1 cellular context compared by ENCODE assay signal in the genomic region with DNA sequence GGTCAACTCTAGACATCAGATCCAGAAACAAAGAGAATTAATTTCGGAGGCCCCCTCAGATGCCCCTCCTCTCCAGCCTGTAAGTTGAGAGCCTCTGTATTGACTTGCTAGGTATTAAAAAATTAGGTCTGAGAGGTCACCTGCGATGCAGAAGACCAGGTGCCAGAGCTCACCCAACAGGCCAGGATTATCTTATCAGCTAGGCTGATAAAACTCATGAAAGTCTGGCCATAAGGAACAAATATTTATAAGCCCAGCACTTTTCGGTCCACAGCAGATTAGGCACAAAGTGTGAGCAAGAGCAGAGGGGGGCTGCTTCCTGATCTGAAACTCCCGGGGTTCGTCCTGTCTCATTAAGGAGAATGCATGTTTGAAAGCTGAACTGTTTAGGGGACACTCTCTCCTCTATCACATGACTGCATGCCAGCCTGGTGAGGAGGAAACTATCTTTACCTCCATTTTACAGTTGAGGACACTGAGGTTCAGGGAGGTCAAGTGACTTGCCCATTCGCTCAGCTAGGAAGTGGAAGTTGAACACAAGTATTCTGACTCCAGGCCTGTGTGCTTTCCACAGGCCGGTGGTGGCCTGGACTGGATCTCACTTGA.
TF ChIP-seq lines count a peak whose summit lies in the region.

No MANE protein-coding gene starts in this region.

TF ChIP-seq in GM23338, 12 proteins besides CTCF, POLR2A, EP300 and RAD21 (continued from another document):
- TF ChIP-seq, protein P1, sequence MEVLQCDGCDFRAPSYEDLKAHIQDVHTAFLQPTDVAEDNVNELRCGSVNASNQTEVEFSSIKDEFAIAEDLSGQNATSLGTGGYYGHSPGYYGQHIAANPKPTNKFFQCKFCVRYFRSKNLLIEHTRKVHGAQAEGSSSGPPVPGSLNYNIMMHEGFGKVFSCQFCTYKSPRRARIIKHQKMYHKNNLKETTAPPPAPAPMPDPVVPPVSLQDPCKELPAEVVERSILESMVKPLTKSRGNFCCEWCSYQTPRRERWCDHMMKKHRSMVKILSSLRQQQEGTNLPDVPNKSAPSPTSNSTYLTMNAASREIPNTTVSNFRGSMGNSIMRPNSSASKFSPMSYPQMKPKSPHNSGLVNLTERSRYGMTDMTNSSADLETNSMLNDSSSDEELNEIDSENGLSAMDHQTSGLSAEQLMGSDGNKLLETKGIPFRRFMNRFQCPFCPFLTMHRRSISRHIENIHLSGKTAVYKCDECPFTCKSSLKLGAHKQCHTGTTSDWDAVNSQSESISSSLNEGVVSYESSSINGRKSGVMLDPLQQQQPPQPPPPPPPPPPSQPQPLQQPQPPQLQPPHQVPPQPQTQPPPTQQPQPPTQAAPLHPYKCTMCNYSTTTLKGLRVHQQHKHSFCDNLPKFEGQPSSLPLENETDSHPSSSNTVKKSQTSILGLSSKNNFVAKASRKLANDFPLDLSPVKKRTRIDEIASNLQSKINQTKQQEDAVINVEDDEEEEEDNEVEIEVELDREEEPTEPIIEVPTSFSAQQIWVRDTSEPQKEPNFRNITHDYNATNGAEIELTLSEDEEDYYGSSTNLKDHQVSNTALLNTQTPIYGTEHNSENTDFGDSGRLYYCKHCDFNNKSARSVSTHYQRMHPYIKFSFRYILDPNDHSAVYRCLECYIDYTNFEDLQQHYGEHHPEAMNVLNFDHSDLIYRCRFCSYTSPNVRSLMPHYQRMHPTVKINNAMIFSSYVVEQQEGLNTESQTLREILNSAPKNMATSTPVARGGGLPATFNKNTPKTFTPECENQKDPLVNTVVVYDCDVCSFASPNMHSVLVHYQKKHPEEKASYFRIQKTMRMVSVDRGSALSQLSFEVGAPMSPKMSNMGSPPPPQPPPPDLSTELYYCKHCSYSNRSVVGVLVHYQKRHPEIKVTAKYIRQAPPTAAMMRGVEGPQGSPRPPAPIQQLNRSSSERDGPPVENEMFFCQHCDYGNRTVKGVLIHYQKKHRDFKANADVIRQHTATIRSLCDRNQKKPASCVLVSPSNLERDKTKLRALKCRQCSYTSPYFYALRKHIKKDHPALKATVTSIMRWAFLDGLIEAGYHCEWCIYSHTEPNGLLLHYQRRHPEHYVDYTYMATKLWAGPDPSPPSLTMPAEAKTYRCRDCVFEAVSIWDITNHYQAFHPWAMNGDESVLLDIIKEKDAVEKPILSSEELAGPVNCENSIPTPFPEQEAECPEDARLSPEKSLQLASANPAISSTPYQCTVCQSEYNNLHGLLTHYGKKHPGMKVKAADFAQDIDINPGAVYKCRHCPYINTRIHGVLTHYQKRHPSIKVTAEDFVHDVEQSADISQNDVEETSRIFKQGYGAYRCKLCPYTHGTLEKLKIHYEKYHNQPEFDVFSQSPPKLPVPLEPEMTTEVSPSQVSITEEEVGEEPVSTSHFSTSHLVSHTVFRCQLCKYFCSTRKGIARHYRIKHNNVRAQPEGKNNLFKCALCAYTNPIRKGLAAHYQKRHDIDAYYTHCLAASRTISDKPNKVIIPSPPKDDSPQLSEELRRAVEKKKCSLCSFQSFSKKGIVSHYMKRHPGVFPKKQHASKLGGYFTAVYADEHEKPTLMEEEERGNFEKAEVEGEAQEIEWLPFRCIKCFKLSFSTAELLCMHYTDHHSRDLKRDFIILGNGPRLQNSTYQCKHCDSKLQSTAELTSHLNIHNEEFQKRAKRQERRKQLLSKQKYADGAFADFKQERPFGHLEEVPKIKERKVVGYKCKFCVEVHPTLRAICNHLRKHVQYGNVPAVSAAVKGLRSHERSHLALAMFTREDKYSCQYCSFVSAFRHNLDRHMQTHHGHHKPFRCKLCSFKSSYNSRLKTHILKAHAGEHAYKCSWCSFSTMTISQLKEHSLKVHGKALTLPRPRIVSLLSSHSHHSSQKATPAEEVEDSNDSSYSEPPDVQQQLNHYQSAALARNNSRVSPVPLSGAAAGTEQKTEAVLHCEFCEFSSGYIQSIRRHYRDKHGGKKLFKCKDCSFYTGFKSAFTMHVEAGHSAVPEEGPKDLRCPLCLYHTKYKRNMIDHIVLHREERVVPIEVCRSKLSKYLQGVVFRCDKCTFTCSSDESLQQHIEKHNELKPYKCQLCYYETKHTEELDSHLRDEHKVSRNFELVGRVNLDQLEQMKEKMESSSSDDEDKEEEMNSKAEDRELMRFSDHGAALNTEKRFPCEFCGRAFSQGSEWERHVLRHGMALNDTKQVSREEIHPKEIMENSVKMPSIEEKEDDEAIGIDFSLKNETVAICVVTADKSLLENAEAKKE (CRISPR knock-in tag; IDR thresholded peaks at IDR 0.05) = no peak
- TF ChIP-seq ZNF114 (CRISPR knock-in tag; IDR thresholded peaks at IDR 0.05) (no peak), EZH2phosphoT487 (IDR thresholded peaks at IDR 0.05; ENCODE audit: unreplicated experiment) (no peak), CREB1 (CRISPR knock-in tag; IDR thresholded peaks at IDR 0.05; ENCODE audit: low read depth) (no peak)
- TF ChIP-seq, protein P2, sequence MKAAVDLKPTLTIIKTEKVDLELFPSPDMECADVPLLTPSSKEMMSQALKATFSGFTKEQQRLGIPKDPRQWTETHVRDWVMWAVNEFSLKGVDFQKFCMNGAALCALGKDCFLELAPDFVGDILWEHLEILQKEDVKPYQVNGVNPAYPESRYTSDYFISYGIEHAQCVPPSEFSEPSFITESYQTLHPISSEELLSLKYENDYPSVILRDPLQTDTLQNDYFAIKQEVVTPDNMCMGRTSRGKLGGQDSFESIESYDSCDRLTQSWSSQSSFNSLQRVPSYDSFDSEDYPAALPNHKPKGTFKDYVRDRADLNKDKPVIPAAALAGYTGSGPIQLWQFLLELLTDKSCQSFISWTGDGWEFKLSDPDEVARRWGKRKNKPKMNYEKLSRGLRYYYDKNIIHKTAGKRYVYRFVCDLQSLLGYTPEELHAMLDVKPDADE (IDR thresholded peaks at IDR 0.05) = no peak
